ENCODE assay signal across 16 cellular contexts in genomic region chr9:115192280-115192679, GRCh38.
DNase-seq lines count a peak whose midpoint lies in the region; ATAC-seq and TF ChIP-seq lines count a peak whose summit lies in the region.
"Had no signal": no experiment of that assay in that cellular context is flagged by ENCODE, and none has a peak within 500 bp of the region (broad histone marks: within the 10 kb centered on the region; RNA-seq: fewer than 3 reads in every experiment).

No MANE protein-coding gene starts in this region.

- H3K4me1 ChIP-seq in foreskin keratinocyte: peaks cover 6% of the 10 kb centered on the region

- no peak overlapping the region for H3K4me3 Mint-ChIP-seq in activated T-helper 2 cell treated with anti-CD3 and anti-CD28 coated beads, Interferon-gamma antibody, Interleukin-2, Interleukin-4, amounts not matched to agents 10 μg/mL and 5 μg/mL and 100 μg/mL, durations not matched to agents 14 hours and 24 hours and 36 hours (ENCODE audit: low read depth)
- H3K4me3 Mint-ChIP-seq: activated CD4-positive, alpha-beta memory T cell treated with anti-CD3 and anti-CD28 coated beads for 36 hours had no signal

- H3K27me3 Mint-ChIP-seq in activated T-helper 2 cell treated with anti-CD3 and anti-CD28 coated beads, Interferon-gamma antibody, Interleukin-2, Interleukin-4, amounts not matched to agents 10 μg/mL and 5 μg/mL and 100 μg/mL, durations not matched to agents 14 hours and 24 hours and 36 hours (ENCODE audit: low read depth): peaks cover 22% of the 10 kb centered on the region

- no peak overlapping the region for H3K27ac ChIP-seq in foreskin keratinocyte

- DNase-seq in GF-D8 (lab: John Stamatoyannopoulos, UW): peak; percentile 16
- peak; percentile 29 for DNase-seq in NAMALWA (ENCODE audit: low spot score)
- DNase-seq in midbrain (lab: John Stamatoyannopoulos, UW): peak; percentile 12
- DNase-seq in foreskin keratinocyte: no peak
- no peak for DNase-seq in activated T-helper 2 cell treated with anti-CD3 and anti-CD28 coated beads, Interferon-gamma antibody, Interleukin-2, Interleukin-4, amounts not matched to agents 10 μg/mL and 5 μg/mL and 100 μg/mL, durations not matched to agents 14 hours and 24 hours and 36 hours (ENCODE audit: low spot score)
- DNase-seq in NCI-H69 (lab: John Stamatoyannopoulos, UW): no peak
- no peak for DNase-seq in LoVo (ENCODE audit: low spot score)
- DNase-seq: activated CD4-positive, alpha-beta memory T cell treated with anti-CD3 and anti-CD28 coated beads for 36 hours; Karpas-422; NCI-H187; NCI-H510A treated with DMSO at 0.1 percent for 48 hours; right cardiac atrium; stimulated activated CD4-positive, alpha-beta T cell treated with anti-CD3 and anti-CD28 coated beads, Interleukin-2, amount 100 ng/mL, for 24 hours had no signal

- ATAC-seq in GM21447 (IDR thresholded peaks at IDR 0.05; ENCODE audit: unreplicated experiment) (peak; percentile 36), foreskin keratinocyte (no peak)
- ATAC-seq: esophagus mucosa, right cardiac atrium, SK-N-SH treated with all-trans-retinoic acid at 6 μM for 48 hours had no signal

- H3K4me1 Mint-ChIP-seq in activated T-helper 2 cell treated with anti-CD3 and anti-CD28 coated beads, Interferon-gamma antibody, Interleukin-2, Interleukin-4, amounts not matched to agents 10 μg/mL and 5 μg/mL and 100 μg/mL, durations not matched to agents 14 hours and 24 hours and 36 hours (ENCODE audit: low read depth): peaks cover 2% of the 10 kb centered on the region

- peaks cover 4% of the 10 kb centered on the region for H3K9me3 Mint-ChIP-seq in activated T-helper 2 cell treated with anti-CD3 and anti-CD28 coated beads, Interferon-gamma antibody, Interleukin-2, Interleukin-4, amounts not matched to agents 10 μg/mL and 5 μg/mL and 100 μg/mL, durations not matched to agents 14 hours and 24 hours and 36 hours

- intact Hi-C loops in activated T-helper 2 cell treated with anti-CD3 and anti-CD28 coated beads, Interferon-gamma antibody, Interleukin-2, Interleukin-4, amounts not matched to agents 10 μg/mL and 5 μg/mL and 100 μg/mL, durations not matched to agents 14 hours and 24 hours and 36 hours (cut with micrococcal nuclease): no loop called here

- H3K27ac Mint-ChIP-seq in activated T-helper 2 cell treated with anti-CD3 and anti-CD28 coated beads, Interferon-gamma antibody, Interleukin-2, Interleukin-4, amounts not matched to agents 10 μg/mL and 5 μg/mL and 100 μg/mL, durations not matched to agents 14 hours and 24 hours and 36 hours: no peak overlapping the region
- H3K27ac Mint-ChIP-seq: activated CD4-positive, alpha-beta memory T cell treated with anti-CD3 and anti-CD28 coated beads for 36 hours had no signal

- no peak for TF ChIP-seq CTCF in foreskin keratinocyte (conservative IDR thresholded peaks at IDR 0.05)

- H3K36me3 Mint-ChIP-seq in activated T-helper 2 cell treated with anti-CD3 and anti-CD28 coated beads, Interferon-gamma antibody, Interleukin-2, Interleukin-4, amounts not matched to agents 10 μg/mL and 5 μg/mL and 100 μg/mL, durations not matched to agents 14 hours and 24 hours and 36 hours (ENCODE audit: low read depth): no peaks in the 10 kb centered on the region

- H3K27me3 ChIP-seq in foreskin keratinocyte: no peaks in the 10 kb centered on the region

Comparison
In these comparisons a context has a peak if more than half of its experiments do, and no peak if none do; other contexts are left out.
1. DNase-seq: peak in GF-D8 (single experiment), NAMALWA (single experiment) and midbrain (single experiment); none in foreskin keratinocyte (0 of 2), activated T-helper 2 cell treated with anti-CD3 and anti-CD28 coated beads, Interferon-gamma antibody, Interleukin-2, Interleukin-4, amounts not matched to agents 10 μg/mL and 5 μg/mL and 100 μg/mL, durations not matched to agents 14 hours and 24 hours and 36 hours (single experiment), NCI-H69 (single experiment) and LoVo (single experiment).